Comparison of ENCODE assay signal across 15 cellular contexts in genomic region chr2:69195706-69196105, GRCh38.
"Had no signal": no experiment of that assay in that cellular context is flagged by ENCODE, and none has a peak within 500 bp of the region (broad histone marks: within the 10 kb centered on the region; RNA-seq: fewer than 3 reads in every experiment).

No MANE protein-coding gene starts in this region.

- H3K4me3 ChIP-seq: coronary artery, heart left ventricle, mucosa of descending colon, spleen had no signal

- H3K27me3 ChIP-seq: heart left ventricle, spleen had no signal

- FAIRE-seq: frontal cortex, islet of Langerhans had no signal

- H3K4me3 Mint-ChIP-seq: activated CD8-positive, alpha-beta memory T cell treated with anti-CD3 and anti-CD28 coated beads, Interleukin-2, amount 10 ng/mL, durations not matched to agents 7 days and 5 days; activated T-cell treated with anti-CD3 and anti-CD28 coated beads, Interleukin-2, amount 50 U/mL, for 24 hours; naive thymus-derived CD8-positive, alpha-beta T cell; stimulated activated naive CD8-positive, alpha-beta T cell treated with anti-CD3 and anti-CD28 coated beads, Interleukin-15, Interleukin-2, amounts not matched to agents 100 ng/mL and 50 ng/mL, for 24 hours had no signal

- H3K27ac ChIP-seq: WERI-Rb-1 had no signal

- H3K9me3 Mint-ChIP-seq: activated T-cell treated with anti-CD3 and anti-CD28 coated beads, Interleukin-2, amount 50 U/mL, for 24 hours; naive thymus-derived CD8-positive, alpha-beta T cell; stimulated activated naive CD8-positive, alpha-beta T cell treated with anti-CD3 and anti-CD28 coated beads, Interleukin-15, Interleukin-2, amounts not matched to agents 100 ng/mL and 50 ng/mL, for 24 hours had no signal

- H3K4me1 ChIP-seq: spleen had no signal

- H3K36me3 Mint-ChIP-seq: activated CD8-positive, alpha-beta memory T cell treated with anti-CD3 and anti-CD28 coated beads, Interleukin-2, amount 10 ng/mL, durations not matched to agents 7 days and 5 days; naive thymus-derived CD8-positive, alpha-beta T cell had no signal

- H3K27ac Mint-ChIP-seq: activated CD8-positive, alpha-beta memory T cell treated with anti-CD3 and anti-CD28 coated beads, Interleukin-2, amount 10 ng/mL, durations not matched to agents 7 days and 5 days; activated T-cell treated with anti-CD3 and anti-CD28 coated beads, Interleukin-2, amount 50 U/mL, for 24 hours; naive thymus-derived CD8-positive, alpha-beta T cell; stimulated activated naive CD8-positive, alpha-beta T cell treated with anti-CD3 and anti-CD28 coated beads, Interleukin-15, Interleukin-2, amounts not matched to agents 100 ng/mL and 50 ng/mL, for 24 hours had no signal

- DNase-seq: activated CD4-positive, alpha-beta T cell treated with anti-CD3 and anti-CD28 coated beads, Interleukin-2, amount 50 U/mL, for 48 hours; activated CD8-positive, alpha-beta memory T cell treated with anti-CD3 and anti-CD28 coated beads, Interleukin-2, amount 10 ng/mL, durations not matched to agents 7 days and 5 days; activated effector memory CD4-positive, alpha-beta T cell treated with Interleukin-2 at 50 U/mL for 16 hours; activated naive CD4-positive, alpha-beta T cell treated with anti-CD3 and anti-CD28 coated beads, Interleukin-2, amount 50 U/mL, for 16 hours; activated T-cell treated with anti-CD3 and anti-CD28 coated beads, Interleukin-2, amount 50 U/mL, for 24 hours; caudate nucleus; heart left ventricle; mucosa of descending colon; naive thymus-derived CD8-positive, alpha-beta T cell; spleen; WERI-Rb-1 had no signal

- H3K9me3 ChIP-seq: heart left ventricle, mucosa of descending colon, spleen had no signal

- H3K4me1 Mint-ChIP-seq: activated CD8-positive, alpha-beta memory T cell treated with anti-CD3 and anti-CD28 coated beads, Interleukin-2, amount 10 ng/mL, durations not matched to agents 7 days and 5 days; naive thymus-derived CD8-positive, alpha-beta T cell had no signal
